In genomic region chr12:32896438-32897275, GRCh38 we compare ENCODE assay signal across 8 cellular contexts. TPM values are rescaled to one million over a fixed set of nuclear protein-coding genes. Genes with fewer than 3 reads are reported as not detected.
DNase-seq lines count a peak whose midpoint lies in the region; ATAC-seq lines count a peak whose summit lies in the region.

TSS of gene PKP2 (minus strand) at chr12:32896777. CDS start at chr12:32896731, 46 bp downstream.

- ATAC-seq in esophagus mucosa: peak; percentile 95

- no peaks in the 10 kb centered on the region for H3F3A ChIP-seq in GM23248 (ENCODE audit: insufficient read depth)

- H3K9me2 ChIP-seq in GM23248 (ENCODE audit: insufficient read depth): no peaks in the 10 kb centered on the region

- H3K4me2 ChIP-seq in GM23248 (ENCODE audit: unreplicated experiment): no peak within 1 kb of the TSS

- H3K4me1 ChIP-seq in GM23248 (ENCODE audit: insufficient read depth) (no peaks in the 10 kb centered on the region), mucosa of stomach (ENCODE audit: control insufficient read depth, insufficient read depth, low read length) (peaks cover 45% of the 10 kb centered on the region)

- no peak within 1 kb of the TSS for H3K9ac ChIP-seq in GM23248
- peak within 1 kb of the TSS; percentile 74 for H3K9ac ChIP-seq in mucosa of stomach (ENCODE audit: low read length)

- H2AFZ ChIP-seq in GM23248: no peak within 1 kb of the TSS

- H3K27me3 ChIP-seq in GM23248 (replicated peaks; ENCODE audit: insufficient read depth) (peaks cover 33% of the 10 kb centered on the region), mucosa of stomach (ENCODE audit: control insufficient read depth, insufficient read depth, low read length) (peaks cover 4% of the 10 kb centered on the region)

- H3K4me3 ChIP-seq in GM23248 (no peak within 1 kb of the TSS; the same call in 1 of the 2 replicates), mucosa of stomach (ENCODE audit: low read length) (peak within 1 kb of the TSS; percentile 63)

- H3K36me3 ChIP-seq in GM23248 (ENCODE audit: low read depth) (no peaks in the 10 kb centered on the region), mucosa of stomach (ENCODE audit: control insufficient read depth, insufficient read depth, low read length) (no peaks in the 10 kb centered on the region)

- WGBS in GM23248 (ENCODE audit: low coverage in 1 of 2, low lambda C conversion rate in 2 of 2, missing lambda C conversion rate in 2 of 2), 2 experiments: 4 to 5% methylated on average over 23 to 50 of the region's 94 CpGs

- in situ Hi-C loops in GM23248 (cut with MboI): no loop called here

- H3K79me2 ChIP-seq in GM23248 (ENCODE audit: insufficient read depth): no peaks in the 10 kb centered on the region

- DNase-seq in Daoy (ENCODE audit: low read depth) (peak; percentile 72), GM23248 (peak; percentile 21), NCI-H1092 treated with DMSO at 0.1 percent for 48 hours (lab: John Stamatoyannopoulos, UW) (peak; percentile 85), ureter (ENCODE audit: low spot score) (peak; percentile 88), cerebellar nuclear complex (lab: John Stamatoyannopoulos, UW) (no peak)
- DNase-seq in activated CD4-positive, alpha-beta T cell treated with anti-CD3 and anti-CD28 coated beads, Interleukin-2, amount 50 U/mL, for 1 hour: peak; percentile 1

- H3K9me3 ChIP-seq in GM23248 (ENCODE audit: low read depth) (no peaks in the 10 kb centered on the region), mucosa of stomach (ENCODE audit: control insufficient read depth, low read length) (no peaks in the 10 kb centered on the region)

- H4K20me1 ChIP-seq in GM23248 (ENCODE audit: insufficient read depth): no peaks in the 10 kb centered on the region

- no peak within 1 kb of the TSS for H3K27ac ChIP-seq in GM23248

RNA-seq across cellular contexts. Expression of gene PKP2, which starts in this region (rescaled TPM):
- 3.6 and 4.2 TPM in 2 replicates for total RNA-seq in Daoy (2014; rRNA removed; shearing (Covaris generic))
- 0.13 and 0.22 TPM in 2 replicates for total RNA-seq in GM23248 (2014; rRNA removed; shearing (Covaris generic))
- polyA plus RNA-seq in GM23248 (2016; fragmentation: Nextera tagmentation; extraction: Ambion mirVana): 0.21 and 0.62 TPM in 2 replicates
- 13.7 TPM for total RNA-seq in esophagus mucosa
- total RNA-seq in ureter: 25.3 TPM

Comparison
In these comparisons a context has a peak if more than half of its experiments do, and no peak if none do; other contexts are left out.
1. Peak in DNase-seq in GM23248; RNA of the gene not detected or under 1 TPM.
2. DNase-seq: peak in Daoy (single experiment), NCI-H1092 treated with DMSO at 0.1 percent for 48 hours (single experiment), activated CD4-positive, alpha-beta T cell treated with anti-CD3 and anti-CD28 coated beads, Interleukin-2, amount 50 U/mL, for 1 hour (single experiment) and ureter (single experiment); none in cerebellar nuclear complex (0 of 2).